8 cellular contexts compared by ENCODE assay signal in genomic region chr3:169772530-169772950, GRCh38. TPM values are rescaled to one million over a fixed set of nuclear protein-coding genes. Genes with fewer than 3 reads are reported as not detected.
DNase-seq lines count a peak whose midpoint lies in the region; ATAC-seq, FAIRE-seq and TF ChIP-seq lines count a peak whose summit lies in the region.

No MANE protein-coding gene starts in this region.

- peak overlapping the region; percentile 89 to 100 for H3K9ac ChIP-seq in kidney (ENCODE audit: low read length in 2 of 2)

- peak overlapping the region; percentile 81 for H3K4me3 ChIP-seq in choroid plexus epithelial cell (ENCODE audit: low read depth, low read length)
- H3K4me3 ChIP-seq in kidney (ENCODE audit: low read length in 2 of 2) = peak overlapping the region; percentile 90 to 95

- peaks cover 0 to 2% of the 10 kb centered on the region in 2 donors for H3K36me3 ChIP-seq in kidney (ENCODE audit: control insufficient read depth in 1 of 2, insufficient read depth in 2 of 2, low read length in 2 of 2)

- FAIRE-seq in kidney (lab: Jason Lieb, UNC) = no peak

- H3K9me3 ChIP-seq in kidney (ENCODE audit: control insufficient read depth in 1 of 2, low read length in 2 of 2) = no peaks in the 10 kb centered on the region

- TF ChIP-seq CTCF in choroid plexus epithelial cell (conservative IDR thresholded peaks at IDR 0.05; ENCODE audit: low read depth, low read length) = no peak
- TF ChIP-seq CTCF in kidney (IDR thresholded peaks at IDR 0.05; ENCODE audit: borderline replicate concordance, extremely low read depth, insufficient read depth) = no peak

- peak; percentile 24 for ATAC-seq in HG02798 (IDR thresholded peaks at IDR 0.05; ENCODE audit: poor library complexity, unreplicated experiment)

- peak overlapping the region; percentile 97 for H3K27ac ChIP-seq in kidney (ENCODE audit: low read depth in 2 of 2, low read length in 2 of 2)

- intact Hi-C loops in kidney (cut with DNase I) = no loop called here

- DNase-seq in stimulated activated CD4-positive, alpha-beta T cell treated with anti-CD3 and anti-CD28 coated beads, Interleukin-12 subunit alpha, Interleukin-12 subunit beta, amount 100 ng/mL, for 48 hours (ENCODE audit: low read depth in 2 of 3, low spot score in 1 of 3) = peak in 2 of 3 donors; percentile 43 to 47
- no peak for DNase-seq in stimulated activated CD4-positive, alpha-beta T cell treated with anti-CD3 and anti-CD28 coated beads, Interleukin-1b, Interleukin-23, amount 100 ng/mL, for 48 hours
- peak; percentile 82 to 96 (median 94) for DNase-seq in NCI-H1417 (lab: John Stamatoyannopoulos, UW)
- peak; percentile 58 for DNase-seq in SKM-1 (lab: John Stamatoyannopoulos, UW; ENCODE audit: unreplicated experiment)
- peak; percentile 85 for DNase-seq in choroid plexus epithelial cell (ENCODE audit: low read depth)
- peak; percentile 87 for DNase-seq in kidney
- peak; percentile 69 to 71 for DNase-seq in stimulated activated CD4-positive, alpha-beta T cell treated with anti-CD3 and anti-CD28 coated beads, Interleukin-2, amount 100 ng/mL, for 24 hours

- H3K4me1 ChIP-seq in kidney (ENCODE audit: control insufficient read depth in 1 of 2, insufficient read depth in 1 of 2, low read depth in 1 of 2, low read length in 2 of 2) = peaks cover 7 to 19% of the 10 kb centered on the region in 2 donors

RNA-seq across cellular contexts. Expression of gene MYNN, which starts 0.7 kb away (rescaled TPM):
- 14.7 TPM for total RNA-seq in kidney
- 9.6 TPM for polyA plus RNA-seq in kidney (ENCODE audit: insufficient read depth, low read depth, low replicate concordance)

RNA-seq across cellular contexts. Expression of gene ACTRT3, which starts 3.2 kb away (rescaled TPM):
- total RNA-seq in kidney = 2.9 TPM
- 4.5 TPM for polyA plus RNA-seq in kidney (ENCODE audit: insufficient read depth, low read depth, low replicate concordance)

RNA-seq across cellular contexts. Expression of gene TERC, which starts 7.7 kb away (rescaled TPM):
- total RNA-seq in kidney = 2.1 TPM
- not detected for polyA plus RNA-seq in kidney (ENCODE audit: insufficient read depth, low read depth, low replicate concordance)

RNA-seq across cellular contexts. Expression of gene LRRIQ4, which starts 40.1 kb away (rescaled TPM):
- not detected for total RNA-seq in kidney
- polyA plus RNA-seq in kidney (ENCODE audit: insufficient read depth, low read depth, low replicate concordance) = not detected

RNA-seq across cellular contexts. Expression of gene LRRC34, which starts 40.2 kb away (rescaled TPM):
- 4.0 TPM for total RNA-seq in kidney
- 5.7 TPM for polyA plus RNA-seq in kidney (ENCODE audit: insufficient read depth, low read depth, low replicate concordance)
